In genomic region chr2:127536707-127537106, GRCh38 we compare ENCODE assay signal across 26 cellular contexts.
"Had no signal": no experiment of that assay in that cellular context is flagged by ENCODE, and none has a peak within 500 bp of the region (broad histone marks: within the 10 kb centered on the region; RNA-seq: fewer than 3 reads in every experiment).

No MANE protein-coding gene starts in this region.

- H3K9me3 ChIP-seq: esophagus squamous epithelium, heart right ventricle, left lung, lower lobe of right lung, pancreas, prostate gland, right atrium auricular region, uterus had no signal

- FAIRE-seq: astrocyte, pancreas, TTC549 had no signal

- H3K4me1 ChIP-seq: esophagus squamous epithelium, heart right ventricle, left lung, lower lobe of right lung, pancreas, prostate gland, right atrium auricular region, uterus had no signal

- H3K36me3 ChIP-seq: brain microvascular endothelial cell, esophagus squamous epithelium, heart right ventricle, left lung, lower lobe of right lung, pancreas, prostate gland, right atrium auricular region, uterus, WERI-Rb-1 had no signal

- H3K27me3 ChIP-seq: pancreas, right atrium auricular region, uterus had no signal

- H3K4me3 ChIP-seq: esophagus squamous epithelium, heart right ventricle, left lung, lower lobe of right lung, pancreas, prostate gland, right atrium auricular region, uterus had no signal

- H3K27ac ChIP-seq: brain microvascular endothelial cell, epithelial cell of prostate, esophagus squamous epithelium, heart right ventricle, left lung, lower lobe of right lung, pancreas, prostate gland, right atrium auricular region, uterus, WERI-Rb-1 had no signal

- DNase-seq: activated CD4-positive, alpha-beta T cell treated with anti-CD3 and anti-CD28 coated beads for 48 hours; activated CD4-positive, alpha-beta T cell treated with anti-CD3 and anti-CD28 coated beads, Interleukin-2, amount 50 U/mL, for 48 hours; activated CD8-positive, alpha-beta memory T cell treated with anti-CD3 and anti-CD28 coated beads for 24 hours; activated effector memory CD4-positive, alpha-beta T cell treated with Interleukin-2 at 50 U/mL for 16 hours; activated naive CD4-positive, alpha-beta T cell treated with Interleukin-2 at 50 U/mL for 16 hours; activated naive CD8-positive, alpha-beta T cell treated with anti-CD3 and anti-CD28 coated beads for 36 hours; brain microvascular endothelial cell; caudate nucleus; effector CD4-positive, alpha-beta T cell; esophagus squamous epithelium; heart right ventricle; kidney glomerular epithelial cell; left lung; lower lobe of right lung; mesenchymal stem cell; nephron progenitor cell; pancreas; stimulated activated naive CD4-positive, alpha-beta T cell; trophoblast cell; uterus; WERI-Rb-1 had no signal
